Comparison of ENCODE assay signal across 15 cellular contexts in genomic region chr20:50371878-50372769, GRCh38.
DNase-seq lines count a peak whose midpoint lies in the region; ATAC-seq and TF ChIP-seq lines count a peak whose summit lies in the region.
"Had no signal": no experiment of that assay in that cellular context is flagged by ENCODE, and none has a peak within 500 bp of the region (broad histone marks: within the 10 kb centered on the region; RNA-seq: fewer than 3 reads in every experiment).

No MANE protein-coding gene starts in this region.

- H3K27ac Mint-ChIP-seq in Calu3 (ENCODE audit: unreplicated experiment) = peak overlapping the region; percentile 56
- H3K27ac Mint-ChIP-seq: activated CD4-positive, alpha-beta memory T cell treated with anti-CD3 and anti-CD28 coated beads, Interleukin-2, amount 10 ng/mL, durations not matched to agents 7 days and 5 days had no signal

- H3K27me3 ChIP-seq in osteoblast (ENCODE audit: insufficient read depth, low read length) = no peaks in the 10 kb centered on the region
- H3K27me3 ChIP-seq: left lung had no signal

- H3K79me2 ChIP-seq in osteoblast (ENCODE audit: insufficient read depth, low read length) = no peaks in the 10 kb centered on the region

- ATAC-seq in left lobe of liver = peak; percentile 16
- no peak for ATAC-seq in HG02981 (IDR thresholded peaks at IDR 0.05; ENCODE audit: unreplicated experiment)
- ATAC-seq: left lung had no signal

- H3K36me3 ChIP-seq in osteoblast (ENCODE audit: insufficient read depth, low read length) = no peaks in the 10 kb centered on the region
- H3K36me3 ChIP-seq: left lung had no signal

- intact Hi-C loops in Calu3 (cut with micrococcal nuclease; ENCODE audit: unreplicated experiment) = no loop called here

- no peak overlapping the region for H3K4me2 ChIP-seq in osteoblast (ENCODE audit: insufficient read depth, low read length)

- POLR2A ChIA-PET in RWPE1 (lab: Yijun Ruan, JAX; ENCODE audit: low non-redundant PET) = interaction anchor here (0.9 kb wide), 1 partner anchor 38 kb away, joined by 4 read pairs; no protein-coding TSS in a partner anchor

- peaks cover 65% of the 10 kb centered on the region for H3K4me1 Mint-ChIP-seq in Calu3 (ENCODE audit: low read depth, unreplicated experiment)

- H3K9me3 Mint-ChIP-seq in Calu3 (ENCODE audit: low read depth, unreplicated experiment) = no peaks in the 10 kb centered on the region
- H3K9me3 Mint-ChIP-seq: activated CD4-positive, alpha-beta memory T cell treated with anti-CD3 and anti-CD28 coated beads, Interleukin-2, amount 10 ng/mL, durations not matched to agents 7 days and 5 days had no signal

- no peaks in the 10 kb centered on the region for H3K4me1 ChIP-seq in osteoblast (ENCODE audit: insufficient read depth, low read length)

- in situ Hi-C loops in KBM-7 (cut with MboI; ENCODE audit: low pct_unique_long_range_greater_than_20kb, low sequenced_read_pairs) = no loop called here

- CTCF ChIA-PET in Calu3 (lab: Charles Lee) = interaction anchor here (0.7 to 1.4 kb wide), 2 partner anchors 18 to 105 kb away, joined by 3 to 5 read pairs; no protein-coding TSS in a partner anchor
- CTCF ChIA-PET in RWPE1 (lab: Yijun Ruan, JAX) = no interaction called here

- H4K20me1 ChIP-seq in osteoblast (ENCODE audit: insufficient read depth, low read length) = no peaks in the 10 kb centered on the region

- no peaks in the 10 kb centered on the region for H3K9me3 ChIP-seq in osteoblast (ENCODE audit: low read depth, low read length)
- H3K9me3 ChIP-seq: left lung had no signal

- no peaks in the 10 kb centered on the region for H3K27me3 Mint-ChIP-seq in Calu3 (ENCODE audit: unreplicated experiment)

- no peak overlapping the region for H3K4me3 ChIP-seq in osteoblast (ENCODE audit: insufficient read depth, low read length)
- H3K4me3 ChIP-seq: left lung had no signal

- H3K27ac ChIP-seq in RWPE1 (peak overlapping the region; percentile 71), osteoblast (ENCODE audit: low read depth, low read length) (no peak overlapping the region)
- H3K27ac ChIP-seq: C4-2B, left lung had no signal

- H2AFZ ChIP-seq in osteoblast (ENCODE audit: low read length) = no peak overlapping the region

- no TSS peak for BruUV-seq in Calu3 (replicated peaks; lab: Mats Ljungman, UMichigan)

- TF ChIP-seq CTCF in Calu3 (IDR thresholded peaks at IDR 0.05; ENCODE audit: unreplicated experiment) (no peak), RWPE1 (conservative IDR thresholded peaks at IDR 0.05; ENCODE audit: low read depth) (no peak), osteoblast (IDR thresholded peaks at IDR 0.05; ENCODE audit: extremely low read depth, low read depth, low read length) (no peak)

- peaks cover 16% of the 10 kb centered on the region for H3K36me3 Mint-ChIP-seq in Calu3 (ENCODE audit: insufficient read depth, unreplicated experiment)

- DNase-seq in Calu3 = no peak
- peak; percentile 39 for DNase-seq in KBM-7
- DNase-seq in RWPE1 (ENCODE audit: low spot score) = peak; percentile 89
- no peak for DNase-seq in left lobe of liver (ENCODE audit: low spot score)
- DNase-seq in islet precursor cell = no peak
- DNase-seq in osteoblast (ENCODE audit: insufficient read length, low spot score, missing footprints) = no peak
- DNase-seq: activated CD4-positive, alpha-beta memory T cell treated with anti-CD3 and anti-CD28 coated beads, Interleukin-2, amount 10 ng/mL, durations not matched to agents 7 days and 5 days; amniotic stem cell; cortex of kidney; hypothalamus; left lung; NCI-H82; SIG-M5 had no signal

- no peak overlapping the region for H3K4me3 Mint-ChIP-seq in Calu3 (ENCODE audit: low read depth, unreplicated experiment)
- H3K4me3 Mint-ChIP-seq: activated CD4-positive, alpha-beta memory T cell treated with anti-CD3 and anti-CD28 coated beads, Interleukin-2, amount 10 ng/mL, durations not matched to agents 7 days and 5 days had no signal

Comparison
In these comparisons a context has a peak if more than half of its experiments do, and no peak if none do; other contexts are left out.
1. DNase-seq: peak in KBM-7 (single experiment) and RWPE1 (single experiment); none in Calu3 (single experiment), left lobe of liver (single experiment), islet precursor cell (single experiment) and osteoblast (single experiment).